In genomic region chr1:241208910-241209414, GRCh38 we compare ENCODE assay signal across 20 cellular contexts.
"Had no signal": no experiment of that assay in that cellular context is flagged by ENCODE, and none has a peak within 500 bp of the region (broad histone marks: within the 10 kb centered on the region; RNA-seq: fewer than 3 reads in every experiment).

No MANE protein-coding gene starts in this region.

- H3K27me3 ChIP-seq: neural progenitor cell, pancreas had no signal

- H3K9me3 ChIP-seq: gastroesophageal sphincter, pancreas, thoracic aorta had no signal

- H3K4me1 ChIP-seq: gastroesophageal sphincter, neural progenitor cell had no signal

- ATAC-seq: gastroesophageal sphincter; left lobe of liver; stimulated activated effector memory CD8-positive, alpha-beta T cell treated with anti-CD3 and anti-CD28 coated beads, Interleukin-12 subunit alpha, Interleukin-12 subunit beta, amount 100 ng/mL, for 72 hours had no signal

- H2AFZ ChIP-seq: neural progenitor cell had no signal

- H3K9ac ChIP-seq: neural progenitor cell had no signal

- FAIRE-seq: astrocyte, bronchial epithelial cell, pancreas had no signal

- DNase-seq: activated CD4-positive, alpha-beta T cell treated with anti-CD3 and anti-CD28 coated beads for 1 hour; activated CD4-positive, alpha-beta T cell treated with anti-CD3 and anti-CD28 coated beads, Interleukin-2, amount 50 U/mL, for 4 hours; activated naive CD4-positive, alpha-beta T cell treated with anti-CD3 and anti-CD28 coated beads for 36 hours; activated T-cell treated with anti-CD3 and anti-CD28 coated beads for 4 hours; dermis blood vessel endothelial cell; endodermal cell; islet precursor cell; mammary epithelial cell; naive B cell; pancreas; stimulated activated CD4-positive, alpha-beta T cell treated with anti-CD3 and anti-CD28 coated beads, Interleukin-12 subunit alpha, Interleukin-12 subunit beta, amount 100 ng/mL, for 4 hours; stimulated activated CD4-positive, alpha-beta T cell treated with anti-CD3 and anti-CD28 coated beads, Interleukin-2, amount 100 ng/mL, for 24 hours; T-helper 9 cell had no signal

- H3K27ac ChIP-seq: gastroesophageal sphincter, neural progenitor cell, pancreas, thoracic aorta had no signal

- H3K4me2 ChIP-seq: neural progenitor cell had no signal

- H3K36me3 ChIP-seq: gastroesophageal sphincter, neural progenitor cell, pancreas, thoracic aorta had no signal

- H3K4me3 ChIP-seq: gastroesophageal sphincter, neural progenitor cell, pancreas, thoracic aorta had no signal
